Comparison of ENCODE assay signal across 1 cellular context in the genomic region with DNA sequence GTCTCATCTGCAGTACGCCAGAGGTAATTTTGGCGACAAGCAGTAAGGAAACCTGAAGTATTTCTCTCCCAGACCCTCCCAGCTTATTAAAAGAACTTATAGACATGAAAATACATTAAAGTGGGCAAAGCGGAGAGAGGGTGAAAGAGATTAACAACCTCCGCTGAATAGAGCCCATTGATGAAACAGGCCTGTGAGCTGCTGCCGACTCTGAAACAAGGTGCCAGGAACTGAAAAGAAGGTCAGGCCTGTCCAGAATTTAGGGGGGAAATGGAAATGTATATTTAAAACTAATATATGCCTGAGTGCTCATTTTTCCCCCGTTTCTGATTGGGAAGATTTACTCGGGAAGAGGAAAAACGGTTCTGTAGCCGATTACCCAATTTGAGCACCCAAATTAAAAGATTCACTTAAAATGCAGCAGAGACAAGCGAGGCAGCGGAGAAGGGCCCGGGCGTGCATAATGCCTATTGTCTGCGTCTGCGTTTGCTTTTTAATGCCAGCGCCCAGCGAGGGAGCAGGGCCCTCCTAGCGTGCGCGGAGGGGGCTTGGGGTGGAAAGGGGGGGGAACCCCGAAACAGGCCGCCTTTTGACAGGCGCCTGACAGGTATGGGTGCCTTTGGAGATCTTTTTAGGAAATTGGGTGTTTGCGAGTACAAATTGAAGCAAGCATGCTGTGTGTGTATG.
TF ChIP-seq lines count a peak whose summit lies in the region.

No MANE protein-coding gene starts in this region.

TF ChIP-seq in WTC11, 78 proteins besides CTCF, POLR2A, EP300 and RAD21 (continued from another document):
- TF ChIP-seq, protein P1, sequence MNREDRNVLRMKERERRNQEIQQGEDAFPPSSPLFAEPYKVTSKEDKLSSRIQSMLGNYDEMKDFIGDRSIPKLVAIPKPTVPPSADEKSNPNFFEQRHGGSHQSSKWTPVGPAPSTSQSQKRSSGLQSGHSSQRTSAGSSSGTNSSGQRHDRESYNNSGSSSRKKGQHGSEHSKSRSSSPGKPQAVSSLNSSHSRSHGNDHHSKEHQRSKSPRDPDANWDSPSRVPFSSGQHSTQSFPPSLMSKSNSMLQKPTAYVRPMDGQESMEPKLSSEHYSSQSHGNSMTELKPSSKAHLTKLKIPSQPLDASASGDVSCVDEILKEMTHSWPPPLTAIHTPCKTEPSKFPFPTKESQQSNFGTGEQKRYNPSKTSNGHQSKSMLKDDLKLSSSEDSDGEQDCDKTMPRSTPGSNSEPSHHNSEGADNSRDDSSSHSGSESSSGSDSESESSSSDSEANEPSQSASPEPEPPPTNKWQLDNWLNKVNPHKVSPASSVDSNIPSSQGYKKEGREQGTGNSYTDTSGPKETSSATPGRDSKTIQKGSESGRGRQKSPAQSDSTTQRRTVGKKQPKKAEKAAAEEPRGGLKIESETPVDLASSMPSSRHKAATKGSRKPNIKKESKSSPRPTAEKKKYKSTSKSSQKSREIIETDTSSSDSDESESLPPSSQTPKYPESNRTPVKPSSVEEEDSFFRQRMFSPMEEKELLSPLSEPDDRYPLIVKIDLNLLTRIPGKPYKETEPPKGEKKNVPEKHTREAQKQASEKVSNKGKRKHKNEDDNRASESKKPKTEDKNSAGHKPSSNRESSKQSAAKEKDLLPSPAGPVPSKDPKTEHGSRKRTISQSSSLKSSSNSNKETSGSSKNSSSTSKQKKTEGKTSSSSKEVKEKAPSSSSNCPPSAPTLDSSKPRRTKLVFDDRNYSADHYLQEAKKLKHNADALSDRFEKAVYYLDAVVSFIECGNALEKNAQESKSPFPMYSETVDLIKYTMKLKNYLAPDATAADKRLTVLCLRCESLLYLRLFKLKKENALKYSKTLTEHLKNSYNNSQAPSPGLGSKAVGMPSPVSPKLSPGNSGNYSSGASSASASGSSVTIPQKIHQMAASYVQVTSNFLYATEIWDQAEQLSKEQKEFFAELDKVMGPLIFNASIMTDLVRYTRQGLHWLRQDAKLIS (CRISPR knock-in tag; IDR thresholded peaks at IDR 0.05; ENCODE audit: borderline replicate concordance), result no peak
- TF ChIP-seq HMGA2 (CRISPR knock-in tag; IDR thresholded peaks at IDR 0.05), result no peak
- TF ChIP-seq, protein P2, sequence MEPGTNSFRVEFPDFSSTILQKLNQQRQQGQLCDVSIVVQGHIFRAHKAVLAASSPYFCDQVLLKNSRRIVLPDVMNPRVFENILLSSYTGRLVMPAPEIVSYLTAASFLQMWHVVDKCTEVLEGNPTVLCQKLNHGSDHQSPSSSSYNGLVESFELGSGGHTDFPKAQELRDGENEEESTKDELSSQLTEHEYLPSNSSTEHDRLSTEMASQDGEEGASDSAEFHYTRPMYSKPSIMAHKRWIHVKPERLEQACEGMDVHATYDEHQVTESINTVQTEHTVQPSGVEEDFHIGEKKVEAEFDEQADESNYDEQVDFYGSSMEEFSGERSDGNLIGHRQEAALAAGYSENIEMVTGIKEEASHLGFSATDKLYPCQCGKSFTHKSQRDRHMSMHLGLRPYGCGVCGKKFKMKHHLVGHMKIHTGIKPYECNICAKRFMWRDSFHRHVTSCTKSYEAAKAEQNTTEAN (CRISPR knock-in tag; IDR thresholded peaks at IDR 0.05), result no peak
- TF ChIP-seq, protein P3, sequence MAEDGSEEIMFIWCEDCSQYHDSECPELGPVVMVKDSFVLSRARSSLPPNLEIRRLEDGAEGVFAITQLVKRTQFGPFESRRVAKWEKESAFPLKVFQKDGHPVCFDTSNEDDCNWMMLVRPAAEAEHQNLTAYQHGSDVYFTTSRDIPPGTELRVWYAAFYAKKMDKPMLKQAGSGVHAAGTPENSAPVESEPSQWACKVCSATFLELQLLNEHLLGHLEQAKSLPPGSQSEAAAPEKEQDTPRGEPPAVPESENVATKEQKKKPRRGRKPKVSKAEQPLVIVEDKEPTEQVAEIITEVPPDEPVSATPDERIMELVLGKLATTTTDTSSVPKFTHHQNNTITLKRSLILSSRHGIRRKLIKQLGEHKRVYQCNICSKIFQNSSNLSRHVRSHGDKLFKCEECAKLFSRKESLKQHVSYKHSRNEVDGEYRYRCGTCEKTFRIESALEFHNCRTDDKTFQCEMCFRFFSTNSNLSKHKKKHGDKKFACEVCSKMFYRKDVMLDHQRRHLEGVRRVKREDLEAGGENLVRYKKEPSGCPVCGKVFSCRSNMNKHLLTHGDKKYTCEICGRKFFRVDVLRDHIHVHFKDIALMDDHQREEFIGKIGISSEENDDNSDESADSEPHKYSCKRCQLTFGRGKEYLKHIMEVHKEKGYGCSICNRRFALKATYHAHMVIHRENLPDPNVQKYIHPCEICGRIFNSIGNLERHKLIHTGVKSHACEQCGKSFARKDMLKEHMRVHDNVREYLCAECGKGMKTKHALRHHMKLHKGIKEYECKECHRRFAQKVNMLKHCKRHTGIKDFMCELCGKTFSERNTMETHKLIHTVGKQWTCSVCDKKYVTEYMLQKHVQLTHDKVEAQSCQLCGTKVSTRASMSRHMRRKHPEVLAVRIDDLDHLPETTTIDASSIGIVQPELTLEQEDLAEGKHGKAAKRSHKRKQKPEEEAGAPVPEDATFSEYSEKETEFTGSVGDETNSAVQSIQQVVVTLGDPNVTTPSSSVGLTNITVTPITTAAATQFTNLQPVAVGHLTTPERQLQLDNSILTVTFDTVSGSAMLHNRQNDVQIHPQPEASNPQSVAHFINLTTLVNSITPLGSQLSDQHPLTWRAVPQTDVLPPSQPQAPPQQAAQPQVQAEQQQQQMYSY (CRISPR knock-in tag; IDR thresholded peaks at IDR 0.05), result no peak
- no peak for TF ChIP-seq EMX1 (CRISPR knock-in tag; IDR thresholded peaks at IDR 0.05)
- TF ChIP-seq NR2C2 (CRISPR knock-in tag; IDR thresholded peaks at IDR 0.05), result no peak
- TF ChIP-seq, protein P4, sequence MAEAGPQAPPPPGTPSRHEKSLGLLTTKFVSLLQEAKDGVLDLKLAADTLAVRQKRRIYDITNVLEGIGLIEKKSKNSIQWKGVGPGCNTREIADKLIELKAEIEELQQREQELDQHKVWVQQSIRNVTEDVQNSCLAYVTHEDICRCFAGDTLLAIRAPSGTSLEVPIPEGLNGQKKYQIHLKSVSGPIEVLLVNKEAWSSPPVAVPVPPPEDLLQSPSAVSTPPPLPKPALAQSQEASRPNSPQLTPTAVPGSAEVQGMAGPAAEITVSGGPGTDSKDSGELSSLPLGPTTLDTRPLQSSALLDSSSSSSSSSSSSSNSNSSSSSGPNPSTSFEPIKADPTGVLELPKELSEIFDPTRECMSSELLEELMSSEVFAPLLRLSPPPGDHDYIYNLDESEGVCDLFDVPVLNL (CRISPR knock-in tag; IDR thresholded peaks at IDR 0.05; ENCODE audit: borderline replicate concordance, low read depth), result no peak
- TF ChIP-seq ZBTB21 (CRISPR knock-in tag; IDR thresholded peaks at IDR 0.05; ENCODE audit: borderline replicate concordance), result no peak
- no peak for TF ChIP-seq ZNF138 (CRISPR knock-in tag; conservative IDR thresholded peaks at IDR 0.05)
- TF ChIP-seq IRF2 (CRISPR knock-in tag; IDR thresholded peaks at IDR 0.05; ENCODE audit: borderline replicate concordance, low read depth), result no peak
- TF ChIP-seq JAZF1 (CRISPR knock-in tag; IDR thresholded peaks at IDR 0.05), result no peak
- TF ChIP-seq, protein P5, sequence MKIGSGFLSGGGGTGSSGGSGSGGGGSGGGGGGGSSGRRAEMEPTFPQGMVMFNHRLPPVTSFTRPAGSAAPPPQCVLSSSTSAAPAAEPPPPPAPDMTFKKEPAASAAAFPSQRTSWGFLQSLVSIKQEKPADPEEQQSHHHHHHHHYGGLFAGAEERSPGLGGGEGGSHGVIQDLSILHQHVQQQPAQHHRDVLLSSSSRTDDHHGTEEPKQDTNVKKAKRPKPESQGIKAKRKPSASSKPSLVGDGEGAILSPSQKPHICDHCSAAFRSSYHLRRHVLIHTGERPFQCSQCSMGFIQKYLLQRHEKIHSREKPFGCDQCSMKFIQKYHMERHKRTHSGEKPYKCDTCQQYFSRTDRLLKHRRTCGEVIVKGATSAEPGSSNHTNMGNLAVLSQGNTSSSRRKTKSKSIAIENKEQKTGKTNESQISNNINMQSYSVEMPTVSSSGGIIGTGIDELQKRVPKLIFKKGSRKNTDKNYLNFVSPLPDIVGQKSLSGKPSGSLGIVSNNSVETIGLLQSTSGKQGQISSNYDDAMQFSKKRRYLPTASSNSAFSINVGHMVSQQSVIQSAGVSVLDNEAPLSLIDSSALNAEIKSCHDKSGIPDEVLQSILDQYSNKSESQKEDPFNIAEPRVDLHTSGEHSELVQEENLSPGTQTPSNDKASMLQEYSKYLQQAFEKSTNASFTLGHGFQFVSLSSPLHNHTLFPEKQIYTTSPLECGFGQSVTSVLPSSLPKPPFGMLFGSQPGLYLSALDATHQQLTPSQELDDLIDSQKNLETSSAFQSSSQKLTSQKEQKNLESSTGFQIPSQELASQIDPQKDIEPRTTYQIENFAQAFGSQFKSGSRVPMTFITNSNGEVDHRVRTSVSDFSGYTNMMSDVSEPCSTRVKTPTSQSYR (CRISPR knock-in tag; IDR thresholded peaks at IDR 0.05), result no peak
- TF ChIP-seq ZNF317 (CRISPR knock-in tag; IDR thresholded peaks at IDR 0.05; ENCODE audit: borderline replicate concordance, low read depth), result no peak
- TF ChIP-seq, protein P6, sequence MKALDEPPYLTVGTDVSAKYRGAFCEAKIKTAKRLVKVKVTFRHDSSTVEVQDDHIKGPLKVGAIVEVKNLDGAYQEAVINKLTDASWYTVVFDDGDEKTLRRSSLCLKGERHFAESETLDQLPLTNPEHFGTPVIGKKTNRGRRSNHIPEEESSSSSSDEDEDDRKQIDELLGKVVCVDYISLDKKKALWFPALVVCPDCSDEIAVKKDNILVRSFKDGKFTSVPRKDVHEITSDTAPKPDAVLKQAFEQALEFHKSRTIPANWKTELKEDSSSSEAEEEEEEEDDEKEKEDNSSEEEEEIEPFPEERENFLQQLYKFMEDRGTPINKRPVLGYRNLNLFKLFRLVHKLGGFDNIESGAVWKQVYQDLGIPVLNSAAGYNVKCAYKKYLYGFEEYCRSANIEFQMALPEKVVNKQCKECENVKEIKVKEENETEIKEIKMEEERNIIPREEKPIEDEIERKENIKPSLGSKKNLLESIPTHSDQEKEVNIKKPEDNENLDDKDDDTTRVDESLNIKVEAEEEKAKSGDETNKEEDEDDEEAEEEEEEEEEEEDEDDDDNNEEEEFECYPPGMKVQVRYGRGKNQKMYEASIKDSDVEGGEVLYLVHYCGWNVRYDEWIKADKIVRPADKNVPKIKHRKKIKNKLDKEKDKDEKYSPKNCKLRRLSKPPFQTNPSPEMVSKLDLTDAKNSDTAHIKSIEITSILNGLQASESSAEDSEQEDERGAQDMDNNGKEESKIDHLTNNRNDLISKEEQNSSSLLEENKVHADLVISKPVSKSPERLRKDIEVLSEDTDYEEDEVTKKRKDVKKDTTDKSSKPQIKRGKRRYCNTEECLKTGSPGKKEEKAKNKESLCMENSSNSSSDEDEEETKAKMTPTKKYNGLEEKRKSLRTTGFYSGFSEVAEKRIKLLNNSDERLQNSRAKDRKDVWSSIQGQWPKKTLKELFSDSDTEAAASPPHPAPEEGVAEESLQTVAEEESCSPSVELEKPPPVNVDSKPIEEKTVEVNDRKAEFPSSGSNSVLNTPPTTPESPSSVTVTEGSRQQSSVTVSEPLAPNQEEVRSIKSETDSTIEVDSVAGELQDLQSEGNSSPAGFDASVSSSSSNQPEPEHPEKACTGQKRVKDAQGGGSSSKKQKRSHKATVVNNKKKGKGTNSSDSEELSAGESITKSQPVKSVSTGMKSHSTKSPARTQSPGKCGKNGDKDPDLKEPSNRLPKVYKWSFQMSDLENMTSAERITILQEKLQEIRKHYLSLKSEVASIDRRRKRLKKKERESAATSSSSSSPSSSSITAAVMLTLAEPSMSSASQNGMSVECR (CRISPR knock-in tag; IDR thresholded peaks at IDR 0.05; ENCODE audit: borderline replicate concordance), result no peak
- TF ChIP-seq ZNF263 (CRISPR knock-in tag; IDR thresholded peaks at IDR 0.05; ENCODE audit: low read depth), result no peak
- TF ChIP-seq CBFB (CRISPR knock-in tag; IDR thresholded peaks at IDR 0.05; ENCODE audit: low read depth), result no peak
- no peak for TF ChIP-seq GRHL2 (CRISPR knock-in tag; IDR thresholded peaks at IDR 0.05; ENCODE audit: insufficient replicate concordance, severe bottlenecking)
